In genomic region chr12:29309320-29309902, GRCh38 we compare ENCODE assay signal across 10 cellular contexts.
DNase-seq lines count a peak whose midpoint lies in the region; ATAC-seq, FAIRE-seq and TF ChIP-seq lines count a peak whose summit lies in the region.
"Had no signal": no experiment of that assay in that cellular context is flagged by ENCODE, and none has a peak within 500 bp of the region (broad histone marks: within the 10 kb centered on the region; RNA-seq: fewer than 3 reads in every experiment).

No MANE protein-coding gene starts in this region.

- H3K4me3 ChIP-seq in BE2C (ENCODE audit: low read depth, low read length) (no peak overlapping the region), HFF-Myc (replicated peaks; ENCODE audit: low read depth, low read length) (no peak overlapping the region)
- H3K4me3 ChIP-seq: left lung had no signal

- FAIRE-seq in TTC549 (lab: Jason Lieb, UNC) = peak; percentile 83

- DNase-seq in BE2C (no peak), HFF-Myc (ENCODE audit: extremely low read depth, low read depth) (peak; percentile 2), kidney tubule cell (ENCODE audit: low spot score) (peak; percentile 16), activated gamma-delta T cell (lab: John Stamatoyannopoulos, UW) (no peak), NCI-H128 (lab: John Stamatoyannopoulos, UW; ENCODE audit: unreplicated experiment) (no peak)
- DNase-seq in stimulated activated naive CD8-positive, alpha-beta T cell treated with anti-CD3 and anti-CD28 coated beads, Interleukin-15, amount 100 ng/mL, for 72 hours = no peak
- DNase-seq: activated naive CD8-positive, alpha-beta T cell treated with anti-CD3 and anti-CD28 coated beads, Interleukin-2, amount 10 ng/mL, durations not matched to agents 7 days and 5 days; left lung had no signal

- no peaks in the 10 kb centered on the region for H3K9me3 ChIP-seq in BE2C
- H3K9me3 ChIP-seq: left lung had no signal

- H3K27me3 ChIP-seq in BE2C = no peaks in the 10 kb centered on the region
- H3K27me3 ChIP-seq: left lung had no signal

- no peaks in the 10 kb centered on the region for H3K9me3 Mint-ChIP-seq in stimulated activated naive CD8-positive, alpha-beta T cell treated with anti-CD3 and anti-CD28 coated beads, Interleukin-15, amount 100 ng/mL, for 72 hours
- H3K9me3 Mint-ChIP-seq: activated naive CD8-positive, alpha-beta T cell treated with anti-CD3 and anti-CD28 coated beads, Interleukin-2, amount 10 ng/mL, durations not matched to agents 7 days and 5 days had no signal

- H3K4me1 ChIP-seq in BE2C = no peaks in the 10 kb centered on the region
- H3K4me1 ChIP-seq: left lung had no signal

- no peak for ATAC-seq in HG02938 (IDR thresholded peaks at IDR 0.05; ENCODE audit: unreplicated experiment)
- ATAC-seq in stimulated activated naive CD8-positive, alpha-beta T cell treated with anti-CD3 and anti-CD28 coated beads, Interleukin-15, amount 100 ng/mL, for 72 hours = no peak
- ATAC-seq: left lung had no signal

- H3K27me3 Mint-ChIP-seq in stimulated activated naive CD8-positive, alpha-beta T cell treated with anti-CD3 and anti-CD28 coated beads, Interleukin-15, amount 100 ng/mL, for 72 hours = no peaks in the 10 kb centered on the region
- H3K27me3 Mint-ChIP-seq: activated naive CD8-positive, alpha-beta T cell treated with anti-CD3 and anti-CD28 coated beads, Interleukin-2, amount 10 ng/mL, durations not matched to agents 7 days and 5 days had no signal

- H3K4me3 Mint-ChIP-seq in stimulated activated naive CD8-positive, alpha-beta T cell treated with anti-CD3 and anti-CD28 coated beads, Interleukin-15, amount 100 ng/mL, for 72 hours = no peak overlapping the region
- H3K4me3 Mint-ChIP-seq: activated naive CD8-positive, alpha-beta T cell treated with anti-CD3 and anti-CD28 coated beads, Interleukin-2, amount 10 ng/mL, durations not matched to agents 7 days and 5 days had no signal

- no peak overlapping the region for H3K27ac Mint-ChIP-seq in stimulated activated naive CD8-positive, alpha-beta T cell treated with anti-CD3 and anti-CD28 coated beads, Interleukin-15, amount 100 ng/mL, for 72 hours
- H3K27ac Mint-ChIP-seq: activated naive CD8-positive, alpha-beta T cell treated with anti-CD3 and anti-CD28 coated beads, Interleukin-2, amount 10 ng/mL, durations not matched to agents 7 days and 5 days had no signal

- no peaks in the 10 kb centered on the region for H3K4me1 Mint-ChIP-seq in stimulated activated naive CD8-positive, alpha-beta T cell treated with anti-CD3 and anti-CD28 coated beads, Interleukin-15, amount 100 ng/mL, for 72 hours
- H3K4me1 Mint-ChIP-seq: activated naive CD8-positive, alpha-beta T cell treated with anti-CD3 and anti-CD28 coated beads, Interleukin-2, amount 10 ng/mL, durations not matched to agents 7 days and 5 days had no signal

- H3K36me3 ChIP-seq in BE2C = 0 out of 2 replicates have a peak, but pooled peaks cover 2% of the 10 kb centered on the region

- TF ChIP-seq CTCF in BE2C (IDR thresholded peaks at IDR 0.05; ENCODE audit: low read depth, low read length) = peak; percentile 43
- TF ChIP-seq CTCF in HFF-Myc (IDR thresholded peaks at IDR 0.05; ENCODE audit: low read depth, low read length, missing control alignments) = peak; percentile 17

Comparison
In these comparisons a context has a peak if more than half of its experiments do, and no peak if none do; other contexts are left out.
1. DNase-seq: peak in HFF-Myc (single experiment) and kidney tubule cell (single experiment); none in BE2C (single experiment), stimulated activated naive CD8-positive, alpha-beta T cell treated with anti-CD3 and anti-CD28 coated beads, Interleukin-15, amount 100 ng/mL, for 72 hours (0 of 2), activated gamma-delta T cell (single experiment) and NCI-H128 (single experiment).